ENCODE assay signal across 8 cellular contexts in genomic region chr7:108455833-108456677, GRCh38. TPM values are rescaled to one million over a fixed set of nuclear protein-coding genes. Genes with fewer than 3 reads are reported as not detected.
A peak's percentile ranks its signal among the peaks of the same experiment; 100 is the strongest.
DNase-seq lines count a peak whose midpoint lies in the region; ATAC-seq and TF ChIP-seq lines count a peak whose summit lies in the region.

Gene NRCAM, minus strand, starts transcription at chr7:108456436. Its CDS starts 216,372 bp downstream, at chr7:108240064.

- H3K9me3 ChIP-seq in ovary = no peaks in the 10 kb centered on the region

- H3K36me3 Mint-ChIP-seq in activated naive CD8-positive, alpha-beta T cell treated with anti-CD3 and anti-CD28 coated beads for 36 hours = no peaks in the 10 kb centered on the region

- intact Hi-C loops in head of caudate nucleus (cut with DNase I) = loop anchor here (5.0 kb wide), 1 partner anchor 274 kb away; no protein-coding TSS in a partner anchor
- intact Hi-C loops in ovary (cut with DNase I) = no loop called here

- ATAC-seq in HG02852 (IDR thresholded peaks at IDR 0.05; ENCODE audit: unreplicated experiment) = peak; percentile 46
- no peak for ATAC-seq in HG03159 (IDR thresholded peaks at IDR 0.05; ENCODE audit: unreplicated experiment)

- TF ChIP-seq EP300 in ovary (IDR thresholded peaks at IDR 0.05) = no peak

- peaks cover 46% of the 10 kb centered on the region for H3K4me1 Mint-ChIP-seq in activated naive CD8-positive, alpha-beta T cell treated with anti-CD3 and anti-CD28 coated beads for 36 hours

- H3K4me3 ChIP-seq in ovary = peak within 1 kb of the TSS; percentile 21

- no peaks in the 10 kb centered on the region for H3K27me3 ChIP-seq in ovary

- peak; percentile 85 for DNase-seq in DMS79 treated with DMSO at 0.1 percent for 48 hours (lab: John Stamatoyannopoulos, UW)
- peak; percentile 64 to 86 for DNase-seq in NCI-H524 (lab: John Stamatoyannopoulos, UW)
- peak; percentile 76 for DNase-seq in activated naive CD8-positive, alpha-beta T cell treated with anti-CD3 and anti-CD28 coated beads for 36 hours
- DNase-seq in head of caudate nucleus = peak; percentile 18 to 89 (median 68)
- DNase-seq in ovary = peak; percentile 11 to 57 (median 41)
- no peak for DNase-seq in kidney glomerular epithelial cell (lab: John Stamatoyannopoulos, UW)

- H3K27ac Mint-ChIP-seq in activated naive CD8-positive, alpha-beta T cell treated with anti-CD3 and anti-CD28 coated beads for 36 hours = peak within 1 kb of the TSS; percentile 62

- H3K27me3 Mint-ChIP-seq in activated naive CD8-positive, alpha-beta T cell treated with anti-CD3 and anti-CD28 coated beads for 36 hours = peaks cover 14% of the 10 kb centered on the region

- no peak for TF ChIP-seq CTCF in ovary (IDR thresholded peaks at IDR 0.05)

- H3K9me3 Mint-ChIP-seq in activated naive CD8-positive, alpha-beta T cell treated with anti-CD3 and anti-CD28 coated beads for 36 hours = no peaks in the 10 kb centered on the region

- H3K4me1 ChIP-seq in ovary (ENCODE audit: insufficient read depth) = peaks cover 4% of the 10 kb centered on the region

- no peak for TF ChIP-seq POLR2A in ovary (IDR thresholded peaks at IDR 0.05)

- no peak within 1 kb of the TSS for H3K27ac ChIP-seq in ovary

- H3K36me3 ChIP-seq in ovary = no peaks in the 10 kb centered on the region

- WGBS in ovary, 3 donors = 0% methylated on average over 10 to 93 of the region's 93 CpGs

- H3K4me3 Mint-ChIP-seq in activated naive CD8-positive, alpha-beta T cell treated with anti-CD3 and anti-CD28 coated beads for 36 hours = peak within 1 kb of the TSS; percentile 89

RNA-seq across cellular contexts. Expression of gene NRCAM, which starts in this region (rescaled TPM):
- 1 to 10 TPM; 3.9 to 4.6 TPM for total RNA-seq in activated naive CD8-positive, alpha-beta T cell treated with anti-CD3 and anti-CD28 coated beads for 36 hours
- 10 to 100 TPM in 2 of 7 donors, 1 to 10 TPM in 4, under 1 TPM in 1; 0.61 to 14.8 (median 3.3) TPM for total RNA-seq in ovary
- 1 to 10 TPM; 1.3 to 2.3 TPM for polyA plus RNA-seq in ovary
